Comparison of ENCODE assay signal across 19 cellular contexts in genomic region chr12:28415755-28416154, GRCh38.
DNase-seq lines count a peak whose midpoint lies in the region; ATAC-seq, FAIRE-seq and TF ChIP-seq lines count a peak whose summit lies in the region.
"Had no signal": no experiment of that assay in that cellular context is flagged by ENCODE, and none has a peak within 500 bp of the region (broad histone marks: within the 10 kb centered on the region; RNA-seq: fewer than 3 reads in every experiment).

No MANE protein-coding gene starts in this region.

- H3K9me3 Mint-ChIP-seq in MCF 10A (ENCODE audit: unreplicated experiment) (no peaks in the 10 kb centered on the region), CD14-positive monocyte (peaks cover 2 to 8% (median 5%) of the 10 kb centered on the region in 7 donors)
- no peaks in the 10 kb centered on the region for H3K9me3 Mint-ChIP-seq in stimulated activated memory B cell treated with anti-CD40 and anti-IgM and Interleukin-4, amounts not matched to agents 10 μg/mL and 1 μg/mL and 100 μg/mL, for 72 hours
- H3K9me3 Mint-ChIP-seq: activated T-helper 1 cell treated with anti-CD3 and anti-CD28 coated beads, Interleukin-12 subunit alpha, Interleukin-12 subunit beta, Interleukin-2, Interleukin-4 antibody, amounts not matched to agents 30 ng/mL and 10 ng/mL and 1 ng/mL, durations not matched to agents 14 hours and 24 hours and 36 hours; central memory CD8-positive, alpha-beta T cell; memory B cell had no signal

- H3K36me3 Mint-ChIP-seq in MCF 10A (ENCODE audit: insufficient read depth, unreplicated experiment), result no peaks in the 10 kb centered on the region
- H3K36me3 Mint-ChIP-seq in stimulated activated memory B cell treated with anti-CD40 and anti-IgM and Interleukin-4, amounts not matched to agents 10 μg/mL and 1 μg/mL and 100 μg/mL, for 72 hours, result peaks cover 54% of the 10 kb centered on the region
- peaks cover 7 to 10% of the 10 kb centered on the region in 2 donors for H3K36me3 Mint-ChIP-seq in CD14-positive monocyte

- TF ChIP-seq POLR2A in breast epithelium (IDR thresholded peaks at IDR 0.05), result no peak

- DNase-seq in MCF 10A (ENCODE audit: unreplicated experiment) (peak; percentile 5), breast epithelium (ENCODE audit: low spot score in 2 of 2) (no peak), astrocyte of the cerebellum (ENCODE audit: low read depth) (peak; percentile 61), foreskin melanocyte (peak; percentile 46), urothelium cell line (ENCODE audit: low spot score) (peak; percentile 21), NCI-H146 treated with DMSO at 0.1 percent for 48 hours (lab: John Stamatoyannopoulos, UW; ENCODE audit: unreplicated experiment) (no peak), CD14-positive monocyte (ENCODE audit: low spot score) (no peak)
- DNase-seq: activated CD4-positive, CD25-positive, alpha-beta regulatory T cell treated with anti-CD3 and anti-CD28 coated beads, Interleukin-2, amount 50 U/mL, for 72 hours; DND-41; glutamatergic neuron; NCI-H1105 treated with DMSO at 0.1 percent for 48 hours; NCI-H510A treated with DMSO at 0.1 percent for 48 hours; psoas muscle had no signal

- H3K36me3 ChIP-seq in breast epithelium, result no peaks in the 10 kb centered on the region

- no peaks in the 10 kb centered on the region for H3K9me3 ChIP-seq in breast epithelium
- H3K9me3 ChIP-seq: psoas muscle, suprapubic skin had no signal

- no TSS peak for BruUV-seq in MCF 10A (replicated peaks; lab: Mats Ljungman, UMichigan)

- no peaks in the 10 kb centered on the region for H3K4me1 ChIP-seq in breast epithelium
- H3K4me1 ChIP-seq: psoas muscle, suprapubic skin had no signal

- intact Hi-C loops in MCF 10A (cut with micrococcal nuclease) (no loop called here), breast epithelium (cut with DNase I; ENCODE audit: low total_unique reads) (no loop called here), CD14-positive monocyte (cut with micrococcal nuclease) (no loop called here)

- H3K27me3 Mint-ChIP-seq in MCF 10A (ENCODE audit: insufficient read depth, unreplicated experiment), result no peaks in the 10 kb centered on the region
- H3K27me3 Mint-ChIP-seq in stimulated activated memory B cell treated with anti-CD40 and anti-IgM and Interleukin-4, amounts not matched to agents 10 μg/mL and 1 μg/mL and 100 μg/mL, for 72 hours, result no peaks in the 10 kb centered on the region
- H3K27me3 Mint-ChIP-seq in CD14-positive monocyte (ENCODE audit: low read depth in 3 of 3), result no peaks in the 10 kb centered on the region
- H3K27me3 Mint-ChIP-seq: central memory CD8-positive, alpha-beta T cell; memory B cell had no signal

- no peak overlapping the region for H3K27ac ChIP-seq in breast epithelium
- H3K27ac ChIP-seq: 22Rv1, psoas muscle, suprapubic skin had no signal

- in situ Hi-C loops in astrocyte of the cerebellum (cut with HindIII; ENCODE audit: low sequenced_read_pairs), result no loop called here

- H3K4me3 ChIP-seq in breast epithelium (no peak overlapping the region), astrocyte of the cerebellum (ENCODE audit: low read depth, low read length) (no peak overlapping the region)
- H3K4me3 ChIP-seq: psoas muscle, suprapubic skin had no signal

- H3K27ac Mint-ChIP-seq in MCF 10A (ENCODE audit: low read depth, unreplicated experiment), result no peak overlapping the region
- H3K27ac Mint-ChIP-seq in stimulated activated memory B cell treated with anti-CD40 and anti-IgM and Interleukin-4, amounts not matched to agents 10 μg/mL and 1 μg/mL and 100 μg/mL, for 72 hours, result no peak overlapping the region
- H3K27ac Mint-ChIP-seq in CD14-positive monocyte, result no peak overlapping the region
- H3K27ac Mint-ChIP-seq: activated T-helper 1 cell treated with anti-CD3 and anti-CD28 coated beads, Interleukin-12 subunit alpha, Interleukin-12 subunit beta, Interleukin-2, Interleukin-4 antibody, amounts not matched to agents 30 ng/mL and 10 ng/mL and 1 ng/mL, durations not matched to agents 14 hours and 24 hours and 36 hours had no signal

- no peak overlapping the region for H3K4me3 Mint-ChIP-seq in MCF 10A (ENCODE audit: unreplicated experiment)
- H3K4me3 Mint-ChIP-seq in stimulated activated memory B cell treated with anti-CD40 and anti-IgM and Interleukin-4, amounts not matched to agents 10 μg/mL and 1 μg/mL and 100 μg/mL, for 72 hours, result no peak overlapping the region
- no peak overlapping the region for H3K4me3 Mint-ChIP-seq in CD14-positive monocyte
- H3K4me3 Mint-ChIP-seq: activated T-helper 1 cell treated with anti-CD3 and anti-CD28 coated beads, Interleukin-12 subunit alpha, Interleukin-12 subunit beta, Interleukin-2, Interleukin-4 antibody, amounts not matched to agents 30 ng/mL and 10 ng/mL and 1 ng/mL, durations not matched to agents 14 hours and 24 hours and 36 hours; central memory CD8-positive, alpha-beta T cell; memory B cell had no signal

- ATAC-seq in stimulated activated memory B cell treated with anti-CD40 and anti-IgM and Interleukin-4, amounts not matched to agents 10 μg/mL and 1 μg/mL and 100 μg/mL, for 72 hours, result no peak
- ATAC-seq: psoas muscle had no signal

- no peak for TF ChIP-seq CTCF in MCF 10A (IDR thresholded peaks at IDR 0.05; ENCODE audit: unreplicated experiment)
- TF ChIP-seq CTCF in breast epithelium (IDR thresholded peaks at IDR 0.05), result no peak
- no peak for TF ChIP-seq CTCF in astrocyte of the cerebellum (IDR thresholded peaks at IDR 0.05; ENCODE audit: low read depth, low read length, missing control alignments)
- no peak for TF ChIP-seq CTCF in CD14-positive monocyte (IDR thresholded peaks at IDR 0.05)

- no peak for FAIRE-seq in urothelium cell line (lab: Jason Lieb, UNC)

- CTCF ChIA-PET in MCF 10A (lab: Yijun Ruan, JAX), result interaction anchor here (0.6 kb wide), 2 partner anchors 23 to 548 kb away, joined by 3 to 9 read pairs; no protein-coding TSS in a partner anchor

- POLR2A ChIA-PET in MCF 10A (lab: Yijun Ruan, JAX), result interaction anchor here (0.7 to 1.0 kb wide), 4 partner anchors 12 to 160 kb away, joined by 3 to 4 read pairs (median 4); no protein-coding TSS in a partner anchor

- H3K27me3 ChIP-seq in breast epithelium, result no peaks in the 10 kb centered on the region
- H3K27me3 ChIP-seq: suprapubic skin had no signal

- H3K4me1 Mint-ChIP-seq in MCF 10A (ENCODE audit: insufficient read depth, unreplicated experiment), result peaks cover 6% of the 10 kb centered on the region
- H3K4me1 Mint-ChIP-seq in stimulated activated memory B cell treated with anti-CD40 and anti-IgM and Interleukin-4, amounts not matched to agents 10 μg/mL and 1 μg/mL and 100 μg/mL, for 72 hours, result peaks cover 9% of the 10 kb centered on the region
- H3K4me1 Mint-ChIP-seq in CD14-positive monocyte, result no peaks in the 10 kb centered on the region

Comparison
In these comparisons a context has a peak if more than half of its experiments do, and no peak if none do; other contexts are left out.
1. DNase-seq: peak in MCF 10A (single experiment), astrocyte of the cerebellum (single experiment), foreskin melanocyte (single experiment) and urothelium cell line (single experiment); none in breast epithelium (0 of 2), NCI-H146 treated with DMSO at 0.1 percent for 48 hours (single experiment) and CD14-positive monocyte (single experiment).